8 cellular contexts compared by ENCODE assay signal in genomic region chr3:64913515-64913914, GRCh38.
"Had no signal": no experiment of that assay in that cellular context is flagged by ENCODE, and none has a peak within 500 bp of the region (broad histone marks: within the 10 kb centered on the region; RNA-seq: fewer than 3 reads in every experiment).

No MANE protein-coding gene starts in this region.

- ATAC-seq: GM23338 had no signal

- DNase-seq: H9, HCEC 1CT, HFFc6, IMR-90, Karpas-422, KBM-7 had no signal

- H3K9ac ChIP-seq: KMS-11 had no signal

- H3K4me3 ChIP-seq: GM23338 had no signal

- H3K27ac ChIP-seq: KMS-11 had no signal

- H2AFZ ChIP-seq: GM23338 had no signal

- H3K4me2 ChIP-seq: GM23338, KMS-11 had no signal
